8 cellular contexts compared by ENCODE assay signal in genomic region chr20:13819885-13820645, GRCh38. TPM values are rescaled to one million over a fixed set of nuclear protein-coding genes. Genes with fewer than 3 reads are reported as not detected.
DNase-seq lines count a peak whose midpoint lies in the region; ATAC-seq, FAIRE-seq and TF ChIP-seq lines count a peak whose summit lies in the region.

No MANE protein-coding gene starts in this region.

- no TSS peak for BruUV-seq in endothelial cell of umbilical vein (replicated peaks; lab: Mats Ljungman, UMichigan)

- H3K9ac ChIP-seq in endothelial cell of umbilical vein (replicated peaks; ENCODE audit: extremely low read depth, insufficient read depth, low read length) = no peak overlapping the region

- H3K27ac Mint-ChIP-seq in naive B cell = no peak overlapping the region

- TF ChIP-seq CTCF in BJ (IDR thresholded peaks at IDR 0.05; ENCODE audit: insufficient read depth, low read depth, low read length) (peak; percentile 59), endothelial cell of umbilical vein (IDR thresholded peaks at IDR 0.05; ENCODE audit: extremely low read depth in 1 of 2, insufficient read depth in 1 of 2, low read depth in 1 of 2, low read length in 2 of 2) (peak; percentile 21 to 33)

- H3K9me1 ChIP-seq in endothelial cell of umbilical vein (replicated peaks; ENCODE audit: control insufficient read depth, extremely low read depth, insufficient read depth, low read length) = no peaks in the 10 kb centered on the region

- no peaks in the 10 kb centered on the region for H3K4me1 Mint-ChIP-seq in naive B cell

- TF ChIP-seq POLR2A in endothelial cell of umbilical vein (IDR thresholded peaks at IDR 0.05; ENCODE audit: low read depth, low read length) = no peak

- peaks cover 8% of the 10 kb centered on the region for H3K4me1 ChIP-seq in endothelial cell of umbilical vein (ENCODE audit: control insufficient read depth, extremely low read depth, insufficient read depth, low read length)

- intact Hi-C loops in endothelial cell of umbilical vein (cut with micrococcal nuclease) = loop anchor here (1.0 kb wide), 1 partner anchor 235 kb away; no protein-coding TSS in a partner anchor

- H3K4me3 ChIP-seq in BJ (ENCODE audit: low read depth, low read length) = no peak overlapping the region
- H3K4me3 ChIP-seq in endothelial cell of umbilical vein (replicated peaks in 1 of 3; ENCODE audit: insufficient read depth in 1 of 3, low read depth in 1 of 3, low read length in 3 of 3) = no peak overlapping the region

- no peaks in the 10 kb centered on the region for H3K27me3 Mint-ChIP-seq in naive B cell

- FAIRE-seq in endothelial cell of umbilical vein (lab: Jason Lieb, UNC) = peak; percentile 83

- H3K4me3 Mint-ChIP-seq in naive B cell = no peak overlapping the region

- dilution Hi-C loops in endothelial cell of umbilical vein (cut with MboI; ENCODE audit: extremely low pct_ligation_motif_present, low sequenced_read_pairs) = no loop called here

- peaks cover 8% of the 10 kb centered on the region in 2 donors for H3K36me3 Mint-ChIP-seq in naive B cell

- H3K9me3 Mint-ChIP-seq in naive B cell = no peaks in the 10 kb centered on the region

- no peak overlapping the region for H2AFZ ChIP-seq in endothelial cell of umbilical vein (ENCODE audit: low read depth, low read length)

- no peak overlapping the region for H3K27ac ChIP-seq in endothelial cell of umbilical vein (ENCODE audit: insufficient read depth, low read depth, low read length)

- no peaks in the 10 kb centered on the region for H4K20me1 ChIP-seq in endothelial cell of umbilical vein (replicated peaks; ENCODE audit: control insufficient read depth, extremely low read depth, insufficient read depth, low read length)

- no peak overlapping the region for H3K4me2 ChIP-seq in endothelial cell of umbilical vein (ENCODE audit: insufficient read depth, low read length)

- ATAC-seq in GM18511 (IDR thresholded peaks at IDR 0.05; ENCODE audit: unreplicated experiment) (peak; percentile 87), HG02870 (IDR thresholded peaks at IDR 0.05; ENCODE audit: unreplicated experiment) (peak; percentile 72), naive B cell (ENCODE audit: low read depth in 2 of 2) (peak in 1 of 2 donors; percentile 33)

- DNase-seq in BJ (ENCODE audit: low read depth) (peak; percentile 19), NCI-H1105 treated with DMSO at 0.1 percent for 48 hours (lab: John Stamatoyannopoulos, UW) (peak; percentile 68), SKM-1 (lab: John Stamatoyannopoulos, UW; ENCODE audit: unreplicated experiment) (peak; percentile 1), endothelial cell of umbilical vein (ENCODE audit: low read depth, low spot score) (peak; percentile 60), naive B cell (peak; percentile 11), UCSD-AML1 (lab: John Stamatoyannopoulos, UW; ENCODE audit: unreplicated experiment) (no peak)

- H3K27me3 ChIP-seq in BJ (ENCODE audit: control insufficient read depth, insufficient read depth, low read length) = no peaks in the 10 kb centered on the region
- peaks cover 0 to 4% of the 10 kb centered on the region in 2 experiments for H3K27me3 ChIP-seq in endothelial cell of umbilical vein (ENCODE audit: control insufficient read depth in 2 of 2, insufficient read depth in 2 of 2, low read length in 2 of 2)

- no peaks in the 10 kb centered on the region for H3K79me2 ChIP-seq in endothelial cell of umbilical vein (ENCODE audit: control insufficient read depth, insufficient read depth, low read length)

- POLR2A ChIA-PET in BJ (lab: Charles Lee) = no interaction called here
- POLR2A ChIA-PET in endothelial cell of umbilical vein (lab: Charles Lee) = no interaction called here

- CTCF ChIA-PET in BJ (lab: Yijun Ruan, JAX) (interaction anchor here (0.6 to 8.1 kb wide), 44 partner anchors 9 to 247 kb away, joined by 3 to 61 read pairs (median 4); partner anchors contain the start of genes ESF1 and NDUFAF5), endothelial cell of umbilical vein (lab: Charles Lee) (interaction anchor here (1.0 to 6.1 kb wide), 14 partner anchors 9 to 242 kb away, joined by 3 to 65 read pairs (median 4); no protein-coding TSS in a partner anchor)

- no peaks in the 10 kb centered on the region for H3K9me3 ChIP-seq in endothelial cell of umbilical vein (replicated peaks; ENCODE audit: control insufficient read depth, insufficient read depth, low read length)

- H3K36me3 ChIP-seq in BJ (ENCODE audit: control insufficient read depth, insufficient read depth, low read length) (peaks cover 3% of the 10 kb centered on the region; the same call in 1 of the 2 replicates), endothelial cell of umbilical vein (ENCODE audit: control insufficient read depth in 2 of 2, extremely low read depth in 1 of 2, insufficient read depth in 2 of 2, low read length in 2 of 2) (peaks cover 6 to 10% of the 10 kb centered on the region in 2 experiments)

TF ChIP-seq in endothelial cell of umbilical vein, 7 proteins besides CTCF, POLR2A, EP300 and RAD21:
- TF ChIP-seq FOS (IDR thresholded peaks at IDR 0.05; ENCODE audit: borderline replicate concordance, insufficient read depth, low read length) = no peak
- no peak for TF ChIP-seq MAX (IDR thresholded peaks at IDR 0.05; ENCODE audit: insufficient read depth, insufficient read length)
- no peak for TF ChIP-seq POLR2AphosphoS5 (IDR thresholded peaks at IDR 0.05; ENCODE audit: insufficient read depth, low read depth, low read length)
- no peak for TF ChIP-seq EZH2 (IDR thresholded peaks at IDR 0.05; ENCODE audit: borderline replicate concordance, low read depth, low read length, severe bottlenecking)
- TF ChIP-seq JUN (IDR thresholded peaks at IDR 0.05; ENCODE audit: borderline replicate concordance, insufficient read depth, insufficient read length, low read depth) = no peak
- no peak for TF ChIP-seq MYC (IDR thresholded peaks at IDR 0.05; ENCODE audit: low read depth, low read length)
- no peak for TF ChIP-seq GATA2 (IDR thresholded peaks at IDR 0.05; ENCODE audit: insufficient read depth, insufficient read length, low read depth, low read length)

RNA-seq across cellular contexts. Expression of gene NDUFAF5, which starts 35.2 kb away (rescaled TPM):
- 6.3 and 16.1 TPM in 2 replicates for polyA plus RNA-seq in BJ (2011; rRNA removed)
- polyA minus RNA-seq in BJ (2011; rRNA and poly(A)+ RNA removed) = 4.9 and 5.8 TPM in 2 replicates
- 26.4 and 28.4 TPM in 2 replicates for total RNA-seq in endothelial cell of umbilical vein
- polyA plus RNA-seq in endothelial cell of umbilical vein = 6.1 and 9.8 TPM in 2 replicates
- 11.6 and 12.0 TPM in 2 replicates for polyA plus RNA-seq in endothelial cell of umbilical vein (2011; cell fraction: cytosol; rRNA removed)
- polyA plus RNA-seq in endothelial cell of umbilical vein (2011; cell fraction: nucleus; rRNA removed) = 25.3 and 32.6 TPM in 2 replicates
- 22.1 and 28.1 TPM in 2 replicates for polyA plus RNA-seq in endothelial cell of umbilical vein (2012)
- polyA minus RNA-seq in endothelial cell of umbilical vein = 10.3 and 10.9 TPM in 2 replicates
- polyA minus RNA-seq in endothelial cell of umbilical vein (2011; cell fraction: cytosol; rRNA and poly(A)+ RNA removed) = 5.0 TPM
- polyA minus RNA-seq in endothelial cell of umbilical vein (2011; cell fraction: nucleus; rRNA and poly(A)+ RNA removed) = 18.4 and 23.2 TPM in 2 replicates
- 1 to 10 TPM in 5 of 6 donors, not detected in 1; 6.8 to 9.0 (median 8.1) TPM for polyA plus RNA-seq in naive B cell (ENCODE audit: low read depth in 6 of 6)

RNA-seq across cellular contexts. Expression of gene ESF1, which starts 35.3 kb away (rescaled TPM):
- polyA plus RNA-seq in BJ (2011; rRNA removed) = 0.76 and 2.8 TPM in 2 replicates
- 0.14 and 1.3 TPM in 2 replicates for polyA minus RNA-seq in BJ (2011; rRNA and poly(A)+ RNA removed)
- total RNA-seq in endothelial cell of umbilical vein = 15.2 and 15.5 TPM in 2 replicates
- polyA plus RNA-seq in endothelial cell of umbilical vein = 0.24 and 0.72 TPM in 2 replicates
- polyA plus RNA-seq in endothelial cell of umbilical vein (2011; cell fraction: cytosol; rRNA removed) = 2.2 and 2.3 TPM in 2 replicates
- polyA plus RNA-seq in endothelial cell of umbilical vein (2011; cell fraction: nucleus; rRNA removed) = 2.7 and 4.8 TPM in 2 replicates
- 18.8 and 21.9 TPM in 2 replicates for polyA plus RNA-seq in endothelial cell of umbilical vein (2012)
- polyA minus RNA-seq in endothelial cell of umbilical vein = 0.63 and 0.74 TPM in 2 replicates
- 3.8 TPM for polyA minus RNA-seq in endothelial cell of umbilical vein (2011; cell fraction: cytosol; rRNA and poly(A)+ RNA removed)
- polyA minus RNA-seq in endothelial cell of umbilical vein (2011; cell fraction: nucleus; rRNA and poly(A)+ RNA removed) = 4.6 and 4.9 TPM in 2 replicates
- polyA plus RNA-seq in naive B cell (ENCODE audit: low read depth in 6 of 6) = 10 to 100 TPM in 1 of 6 donors, 1 to 10 TPM in 5; 5.9 to 14.3 (median 8.1) TPM
